In the genomic region with DNA sequence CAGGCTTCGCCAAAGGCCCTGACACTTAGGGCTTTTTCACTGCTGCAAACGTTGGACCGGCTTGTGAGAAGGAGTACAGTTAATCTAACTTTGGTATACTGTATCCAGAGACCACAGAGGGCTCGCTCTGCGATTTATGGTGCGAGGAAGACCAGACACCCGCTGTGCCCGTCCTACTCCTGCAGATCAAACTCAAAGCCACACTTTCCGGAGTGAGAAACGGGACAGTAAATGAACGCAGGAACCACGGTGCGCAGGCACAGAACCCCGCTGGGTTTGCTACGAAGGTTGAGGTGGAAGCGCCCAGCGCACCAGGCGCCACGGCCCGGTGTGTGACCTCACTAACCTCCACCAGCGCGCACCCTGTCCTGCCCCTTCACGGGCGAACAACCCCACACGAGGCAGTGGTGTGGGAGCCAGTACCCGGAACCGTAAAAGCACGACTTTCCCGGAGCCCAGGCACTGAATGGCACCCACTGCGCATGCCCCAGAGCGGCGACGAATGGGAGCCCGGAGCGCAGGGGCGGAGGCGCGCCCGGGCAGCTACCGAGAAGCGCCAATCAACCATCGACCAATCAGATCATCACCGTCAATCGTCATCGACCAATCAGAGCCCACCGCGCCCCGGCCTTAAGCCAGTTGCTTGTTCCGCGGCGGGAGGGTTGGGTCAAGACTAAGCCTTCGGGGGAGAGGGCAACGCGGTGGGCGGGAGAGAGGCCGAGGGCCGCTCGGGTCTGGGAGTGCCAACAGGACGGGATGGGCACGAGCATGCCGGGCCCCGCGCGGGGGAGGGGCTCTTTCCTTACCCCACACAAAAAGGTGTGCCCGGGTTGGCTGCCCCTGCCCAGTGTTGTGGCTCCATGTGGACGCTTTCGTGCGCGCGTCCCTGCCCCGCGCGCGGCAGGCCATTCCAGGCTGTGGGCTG, we compare ENCODE assay signal across 1 cellular context.
TF ChIP-seq lines count a peak whose summit lies in the region.

No MANE protein-coding gene starts in this region.

TF ChIP-seq in K562, 482 proteins besides CTCF, POLR2A, EP300 and RAD21 (continues in another document):
- TF ChIP-seq ZBTB17 (CRISPR knock-in tag; IDR thresholded peaks at IDR 0.05) = no peak
- TF ChIP-seq, protein P1, sequence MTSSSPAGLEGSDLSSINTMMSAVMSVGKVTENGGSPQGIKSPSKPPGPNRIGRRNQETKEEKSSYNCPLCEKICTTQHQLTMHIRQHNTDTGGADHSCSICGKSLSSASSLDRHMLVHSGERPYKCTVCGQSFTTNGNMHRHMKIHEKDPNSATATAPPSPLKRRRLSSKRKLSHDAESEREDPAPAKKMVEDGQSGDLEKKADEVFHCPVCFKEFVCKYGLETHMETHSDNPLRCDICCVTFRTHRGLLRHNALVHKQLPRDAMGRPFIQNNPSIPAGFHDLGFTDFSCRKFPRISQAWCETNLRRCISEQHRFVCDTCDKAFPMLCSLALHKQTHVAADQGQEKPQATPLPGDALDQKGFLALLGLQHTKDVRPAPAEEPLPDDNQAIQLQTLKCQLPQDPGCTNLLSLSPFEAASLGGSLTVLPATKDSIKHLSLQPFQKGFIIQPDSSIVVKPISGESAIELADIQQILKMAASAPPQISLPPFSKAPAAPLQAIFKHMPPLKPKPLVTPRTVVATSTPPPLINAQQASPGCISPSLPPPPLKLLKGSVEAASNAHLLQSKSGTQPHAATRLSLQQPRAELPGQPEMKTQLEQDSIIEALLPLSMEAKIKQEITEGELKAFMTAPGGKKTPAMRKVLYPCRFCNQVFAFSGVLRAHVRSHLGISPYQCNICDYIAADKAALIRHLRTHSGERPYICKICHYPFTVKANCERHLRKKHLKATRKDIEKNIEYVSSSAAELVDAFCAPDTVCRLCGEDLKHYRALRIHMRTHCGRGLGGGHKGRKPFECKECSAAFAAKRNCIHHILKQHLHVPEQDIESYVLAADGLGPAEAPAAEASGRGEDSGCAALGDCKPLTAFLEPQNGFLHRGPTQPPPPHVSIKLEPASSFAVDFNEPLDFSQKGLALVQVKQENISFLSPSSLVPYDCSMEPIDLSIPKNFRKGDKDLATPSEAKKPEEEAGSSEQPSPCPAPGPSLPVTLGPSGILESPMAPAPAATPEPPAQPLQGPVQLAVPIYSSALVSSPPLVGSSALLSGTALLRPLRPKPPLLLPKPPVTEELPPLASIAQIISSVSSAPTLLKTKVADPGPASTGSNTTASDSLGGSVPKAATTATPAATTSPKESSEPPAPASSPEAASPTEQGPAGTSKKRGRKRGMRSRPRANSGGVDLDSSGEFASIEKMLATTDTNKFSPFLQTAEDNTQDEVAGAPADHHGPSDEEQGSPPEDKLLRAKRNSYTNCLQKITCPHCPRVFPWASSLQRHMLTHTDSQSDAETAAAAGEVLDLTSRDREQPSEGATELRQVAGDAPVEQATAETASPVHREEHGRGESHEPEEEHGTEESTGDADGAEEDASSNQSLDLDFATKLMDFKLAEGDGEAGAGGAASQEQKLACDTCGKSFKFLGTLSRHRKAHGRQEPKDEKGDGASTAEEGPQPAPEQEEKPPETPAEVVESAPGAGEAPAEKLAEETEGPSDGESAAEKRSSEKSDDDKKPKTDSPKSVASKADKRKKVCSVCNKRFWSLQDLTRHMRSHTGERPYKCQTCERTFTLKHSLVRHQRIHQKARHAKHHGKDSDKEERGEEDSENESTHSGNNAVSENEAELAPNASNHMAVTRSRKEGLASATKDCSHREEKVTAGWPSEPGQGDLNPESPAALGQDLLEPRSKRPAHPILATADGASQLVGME (CRISPR knock-in tag; IDR thresholded peaks at IDR 0.05) = no peak
- no peak for TF ChIP-seq WHSC1 (IDR thresholded peaks at IDR 0.05; ENCODE audit: low read length)
- TF ChIP-seq, protein P2, sequence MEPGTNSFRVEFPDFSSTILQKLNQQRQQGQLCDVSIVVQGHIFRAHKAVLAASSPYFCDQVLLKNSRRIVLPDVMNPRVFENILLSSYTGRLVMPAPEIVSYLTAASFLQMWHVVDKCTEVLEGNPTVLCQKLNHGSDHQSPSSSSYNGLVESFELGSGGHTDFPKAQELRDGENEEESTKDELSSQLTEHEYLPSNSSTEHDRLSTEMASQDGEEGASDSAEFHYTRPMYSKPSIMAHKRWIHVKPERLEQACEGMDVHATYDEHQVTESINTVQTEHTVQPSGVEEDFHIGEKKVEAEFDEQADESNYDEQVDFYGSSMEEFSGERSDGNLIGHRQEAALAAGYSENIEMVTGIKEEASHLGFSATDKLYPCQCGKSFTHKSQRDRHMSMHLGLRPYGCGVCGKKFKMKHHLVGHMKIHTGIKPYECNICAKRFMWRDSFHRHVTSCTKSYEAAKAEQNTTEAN (CRISPR knock-in tag; IDR thresholded peaks at IDR 0.05) = no peak
- no peak for TF ChIP-seq ZNF282 (CRISPR knock-in tag; IDR thresholded peaks at IDR 0.05)
- no peak for TF ChIP-seq HMG20B (CRISPR knock-in tag; IDR thresholded peaks at IDR 0.05)
- no peak for TF ChIP-seq RFX5 (IDR thresholded peaks at IDR 0.05; ENCODE audit: low read depth, low read length)
- TF ChIP-seq, protein P3, sequence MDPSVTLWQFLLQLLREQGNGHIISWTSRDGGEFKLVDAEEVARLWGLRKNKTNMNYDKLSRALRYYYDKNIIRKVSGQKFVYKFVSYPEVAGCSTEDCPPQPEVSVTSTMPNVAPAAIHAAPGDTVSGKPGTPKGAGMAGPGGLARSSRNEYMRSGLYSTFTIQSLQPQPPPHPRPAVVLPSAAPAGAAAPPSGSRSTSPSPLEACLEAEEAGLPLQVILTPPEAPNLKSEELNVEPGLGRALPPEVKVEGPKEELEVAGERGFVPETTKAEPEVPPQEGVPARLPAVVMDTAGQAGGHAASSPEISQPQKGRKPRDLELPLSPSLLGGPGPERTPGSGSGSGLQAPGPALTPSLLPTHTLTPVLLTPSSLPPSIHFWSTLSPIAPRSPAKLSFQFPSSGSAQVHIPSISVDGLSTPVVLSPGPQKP (CRISPR knock-in tag; IDR thresholded peaks at IDR 0.05) = no peak
- TF ChIP-seq, protein P4, sequence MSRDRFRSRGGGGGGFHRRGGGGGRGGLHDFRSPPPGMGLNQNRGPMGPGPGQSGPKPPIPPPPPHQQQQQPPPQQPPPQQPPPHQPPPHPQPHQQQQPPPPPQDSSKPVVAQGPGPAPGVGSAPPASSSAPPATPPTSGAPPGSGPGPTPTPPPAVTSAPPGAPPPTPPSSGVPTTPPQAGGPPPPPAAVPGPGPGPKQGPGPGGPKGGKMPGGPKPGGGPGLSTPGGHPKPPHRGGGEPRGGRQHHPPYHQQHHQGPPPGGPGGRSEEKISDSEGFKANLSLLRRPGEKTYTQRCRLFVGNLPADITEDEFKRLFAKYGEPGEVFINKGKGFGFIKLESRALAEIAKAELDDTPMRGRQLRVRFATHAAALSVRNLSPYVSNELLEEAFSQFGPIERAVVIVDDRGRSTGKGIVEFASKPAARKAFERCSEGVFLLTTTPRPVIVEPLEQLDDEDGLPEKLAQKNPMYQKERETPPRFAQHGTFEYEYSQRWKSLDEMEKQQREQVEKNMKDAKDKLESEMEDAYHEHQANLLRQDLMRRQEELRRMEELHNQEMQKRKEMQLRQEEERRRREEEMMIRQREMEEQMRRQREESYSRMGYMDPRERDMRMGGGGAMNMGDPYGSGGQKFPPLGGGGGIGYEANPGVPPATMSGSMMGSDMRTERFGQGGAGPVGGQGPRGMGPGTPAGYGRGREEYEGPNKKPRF (IDR thresholded peaks at IDR 0.05; ENCODE audit: low read depth, low read length) = no peak
- no peak for TF ChIP-seq ZNF57 (CRISPR knock-in tag; IDR thresholded peaks at IDR 0.05)
- no peak for TF ChIP-seq ZSCAN32 (CRISPR knock-in tag; IDR thresholded peaks at IDR 0.05)
- TF ChIP-seq, protein P5, sequence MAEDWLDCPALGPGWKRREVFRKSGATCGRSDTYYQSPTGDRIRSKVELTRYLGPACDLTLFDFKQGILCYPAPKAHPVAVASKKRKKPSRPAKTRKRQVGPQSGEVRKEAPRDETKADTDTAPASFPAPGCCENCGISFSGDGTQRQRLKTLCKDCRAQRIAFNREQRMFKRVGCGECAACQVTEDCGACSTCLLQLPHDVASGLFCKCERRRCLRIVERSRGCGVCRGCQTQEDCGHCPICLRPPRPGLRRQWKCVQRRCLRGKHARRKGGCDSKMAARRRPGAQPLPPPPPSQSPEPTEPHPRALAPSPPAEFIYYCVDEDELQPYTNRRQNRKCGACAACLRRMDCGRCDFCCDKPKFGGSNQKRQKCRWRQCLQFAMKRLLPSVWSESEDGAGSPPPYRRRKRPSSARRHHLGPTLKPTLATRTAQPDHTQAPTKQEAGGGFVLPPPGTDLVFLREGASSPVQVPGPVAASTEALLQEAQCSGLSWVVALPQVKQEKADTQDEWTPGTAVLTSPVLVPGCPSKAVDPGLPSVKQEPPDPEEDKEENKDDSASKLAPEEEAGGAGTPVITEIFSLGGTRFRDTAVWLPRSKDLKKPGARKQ (CRISPR knock-in tag; IDR thresholded peaks at IDR 0.05) = no peak
- TF ChIP-seq, protein P6, sequence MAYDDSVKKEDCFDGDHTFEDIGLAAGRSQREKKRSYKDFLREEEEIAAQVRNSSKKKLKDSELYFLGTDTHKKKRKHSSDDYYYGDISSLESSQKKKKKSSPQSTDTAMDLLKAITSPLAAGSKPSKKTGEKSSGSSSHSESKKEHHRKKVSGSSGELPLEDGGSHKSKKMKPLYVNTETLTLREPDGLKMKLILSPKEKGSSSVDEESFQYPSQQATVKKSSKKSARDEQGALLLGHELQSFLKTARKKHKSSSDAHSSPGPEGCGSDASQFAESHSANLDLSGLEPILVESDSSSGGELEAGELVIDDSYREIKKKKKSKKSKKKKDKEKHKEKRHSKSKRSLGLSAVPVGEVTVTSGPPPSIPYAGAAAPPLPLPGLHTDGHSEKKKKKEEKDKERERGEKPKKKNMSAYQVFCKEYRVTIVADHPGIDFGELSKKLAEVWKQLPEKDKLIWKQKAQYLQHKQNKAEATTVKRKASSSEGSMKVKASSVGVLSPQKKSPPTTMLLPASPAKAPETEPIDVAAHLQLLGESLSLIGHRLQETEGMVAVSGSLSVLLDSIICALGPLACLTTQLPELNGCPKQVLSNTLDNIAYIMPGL (CRISPR knock-in tag; IDR thresholded peaks at IDR 0.05) = no peak
- TF ChIP-seq, protein P7, sequence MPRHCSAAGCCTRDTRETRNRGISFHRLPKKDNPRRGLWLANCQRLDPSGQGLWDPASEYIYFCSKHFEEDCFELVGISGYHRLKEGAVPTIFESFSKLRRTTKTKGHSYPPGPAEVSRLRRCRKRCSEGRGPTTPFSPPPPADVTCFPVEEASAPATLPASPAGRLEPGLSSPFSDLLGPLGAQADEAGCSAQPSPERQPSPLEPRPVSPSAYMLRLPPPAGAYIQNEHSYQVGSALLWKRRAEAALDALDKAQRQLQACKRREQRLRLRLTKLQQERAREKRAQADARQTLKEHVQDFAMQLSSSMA (CRISPR knock-in tag; IDR thresholded peaks at IDR 0.05) = no peak
- peak; percentile 96 for TF ChIP-seq HNRNPL (IDR thresholded peaks at IDR 0.05; ENCODE audit: low read depth, low read length)
- TF ChIP-seq GABPB1 (CRISPR knock-in tag; IDR thresholded peaks at IDR 0.05) = no peak
- TF ChIP-seq ZNF23 (CRISPR knock-in tag; IDR thresholded peaks at IDR 0.05) = no peak
- no peak for TF ChIP-seq RFX7 (CRISPR knock-in tag; IDR thresholded peaks at IDR 0.05)
- no peak for TF ChIP-seq HNRNPK (IDR thresholded peaks at IDR 0.05; ENCODE audit: low read depth, low read length, poor library complexity, severe bottlenecking)
- TF ChIP-seq, protein P8, sequence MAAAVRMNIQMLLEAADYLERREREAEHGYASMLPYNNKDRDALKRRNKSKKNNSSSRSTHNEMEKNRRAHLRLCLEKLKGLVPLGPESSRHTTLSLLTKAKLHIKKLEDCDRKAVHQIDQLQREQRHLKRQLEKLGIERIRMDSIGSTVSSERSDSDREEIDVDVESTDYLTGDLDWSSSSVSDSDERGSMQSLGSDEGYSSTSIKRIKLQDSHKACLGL (CRISPR knock-in tag; IDR thresholded peaks at IDR 0.05; ENCODE audit: borderline replicate concordance, poor library complexity, severe bottlenecking) = no peak
- TF ChIP-seq SNIP1 (IDR thresholded peaks at IDR 0.05; ENCODE audit: low read depth) = no peak
- TF ChIP-seq, protein P9, sequence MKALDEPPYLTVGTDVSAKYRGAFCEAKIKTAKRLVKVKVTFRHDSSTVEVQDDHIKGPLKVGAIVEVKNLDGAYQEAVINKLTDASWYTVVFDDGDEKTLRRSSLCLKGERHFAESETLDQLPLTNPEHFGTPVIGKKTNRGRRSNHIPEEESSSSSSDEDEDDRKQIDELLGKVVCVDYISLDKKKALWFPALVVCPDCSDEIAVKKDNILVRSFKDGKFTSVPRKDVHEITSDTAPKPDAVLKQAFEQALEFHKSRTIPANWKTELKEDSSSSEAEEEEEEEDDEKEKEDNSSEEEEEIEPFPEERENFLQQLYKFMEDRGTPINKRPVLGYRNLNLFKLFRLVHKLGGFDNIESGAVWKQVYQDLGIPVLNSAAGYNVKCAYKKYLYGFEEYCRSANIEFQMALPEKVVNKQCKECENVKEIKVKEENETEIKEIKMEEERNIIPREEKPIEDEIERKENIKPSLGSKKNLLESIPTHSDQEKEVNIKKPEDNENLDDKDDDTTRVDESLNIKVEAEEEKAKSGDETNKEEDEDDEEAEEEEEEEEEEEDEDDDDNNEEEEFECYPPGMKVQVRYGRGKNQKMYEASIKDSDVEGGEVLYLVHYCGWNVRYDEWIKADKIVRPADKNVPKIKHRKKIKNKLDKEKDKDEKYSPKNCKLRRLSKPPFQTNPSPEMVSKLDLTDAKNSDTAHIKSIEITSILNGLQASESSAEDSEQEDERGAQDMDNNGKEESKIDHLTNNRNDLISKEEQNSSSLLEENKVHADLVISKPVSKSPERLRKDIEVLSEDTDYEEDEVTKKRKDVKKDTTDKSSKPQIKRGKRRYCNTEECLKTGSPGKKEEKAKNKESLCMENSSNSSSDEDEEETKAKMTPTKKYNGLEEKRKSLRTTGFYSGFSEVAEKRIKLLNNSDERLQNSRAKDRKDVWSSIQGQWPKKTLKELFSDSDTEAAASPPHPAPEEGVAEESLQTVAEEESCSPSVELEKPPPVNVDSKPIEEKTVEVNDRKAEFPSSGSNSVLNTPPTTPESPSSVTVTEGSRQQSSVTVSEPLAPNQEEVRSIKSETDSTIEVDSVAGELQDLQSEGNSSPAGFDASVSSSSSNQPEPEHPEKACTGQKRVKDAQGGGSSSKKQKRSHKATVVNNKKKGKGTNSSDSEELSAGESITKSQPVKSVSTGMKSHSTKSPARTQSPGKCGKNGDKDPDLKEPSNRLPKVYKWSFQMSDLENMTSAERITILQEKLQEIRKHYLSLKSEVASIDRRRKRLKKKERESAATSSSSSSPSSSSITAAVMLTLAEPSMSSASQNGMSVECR (CRISPR knock-in tag; IDR thresholded peaks at IDR 0.05) = no peak
- TF ChIP-seq PCBP1 (IDR thresholded peaks at IDR 0.05; ENCODE audit: low read depth, low read length, poor library complexity, severe bottlenecking) = peak; percentile 23
- TF ChIP-seq, protein P10, sequence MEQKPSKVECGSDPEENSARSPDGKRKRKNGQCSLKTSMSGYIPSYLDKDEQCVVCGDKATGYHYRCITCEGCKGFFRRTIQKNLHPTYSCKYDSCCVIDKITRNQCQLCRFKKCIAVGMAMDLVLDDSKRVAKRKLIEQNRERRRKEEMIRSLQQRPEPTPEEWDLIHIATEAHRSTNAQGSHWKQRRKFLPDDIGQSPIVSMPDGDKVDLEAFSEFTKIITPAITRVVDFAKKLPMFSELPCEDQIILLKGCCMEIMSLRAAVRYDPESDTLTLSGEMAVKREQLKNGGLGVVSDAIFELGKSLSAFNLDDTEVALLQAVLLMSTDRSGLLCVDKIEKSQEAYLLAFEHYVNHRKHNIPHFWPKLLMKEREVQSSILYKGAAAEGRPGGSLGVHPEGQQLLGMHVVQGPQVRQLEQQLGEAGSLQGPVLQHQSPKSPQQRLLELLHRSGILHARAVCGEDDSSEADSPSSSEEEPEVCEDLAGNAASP (IDR thresholded peaks at IDR 0.05) = no peak
- TF ChIP-seq KLF10 (CRISPR knock-in tag; IDR thresholded peaks at IDR 0.05) = no peak
- no peak for TF ChIP-seq NFATC3 (IDR thresholded peaks at IDR 0.05)
- no peak for TF ChIP-seq ESRRA (IDR thresholded peaks at IDR 0.05; ENCODE audit: borderline replicate concordance, low read depth)
- TF ChIP-seq JUN (IDR thresholded peaks at IDR 0.05; ENCODE audit: borderline replicate concordance, low read depth, low read length) = no peak
- TF ChIP-seq JUN (CRISPR knock-in tag; IDR thresholded peaks at IDR 0.05; ENCODE audit: borderline replicate concordance) = no peak
